ENCODE assay signal across 8 cellular contexts in the genomic region with DNA sequence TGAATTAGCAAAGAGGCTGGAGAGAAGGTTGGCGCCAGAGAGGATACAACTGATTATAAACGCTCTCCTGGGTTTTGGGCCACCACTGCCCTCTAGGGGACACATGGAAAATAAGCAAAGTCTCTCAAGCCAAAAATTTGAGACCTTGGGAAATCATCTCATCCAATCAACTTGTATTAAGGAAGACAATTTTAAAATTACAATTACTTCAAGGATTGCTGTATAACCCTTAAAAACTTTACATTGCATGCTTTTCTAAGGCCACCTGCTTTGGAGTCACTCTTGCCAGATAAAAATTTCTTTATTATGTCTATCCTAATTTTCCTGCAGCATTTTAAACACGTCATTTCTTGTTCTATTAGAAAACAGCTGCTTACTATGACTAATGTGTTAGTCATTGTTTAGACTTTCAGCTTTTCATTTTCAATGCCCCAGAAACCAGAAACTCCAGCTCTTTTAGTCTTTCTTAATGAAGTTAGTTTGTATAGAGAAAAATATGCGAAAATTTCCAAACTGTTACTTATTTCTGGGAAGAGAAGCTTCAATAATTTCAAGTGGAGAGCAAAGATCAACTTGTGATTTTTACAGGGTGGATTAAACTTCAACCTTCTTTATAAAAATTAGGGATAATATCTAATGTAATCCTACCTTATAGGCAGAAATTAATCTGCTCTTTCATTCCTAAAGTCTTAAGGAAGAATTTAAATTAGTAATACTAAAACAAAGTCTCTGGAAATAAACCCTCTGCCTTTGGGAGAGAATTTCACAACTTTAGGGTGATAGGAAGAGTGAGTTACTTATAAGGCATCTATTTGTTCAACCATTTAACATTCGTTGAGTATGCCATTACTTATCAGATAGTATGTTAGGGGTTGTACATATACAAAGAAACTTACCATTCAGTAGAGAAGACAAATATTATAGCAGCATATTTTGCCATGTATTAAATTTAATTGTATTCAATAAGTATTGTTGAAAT. TPM values are rescaled to one million over a fixed set of nuclear protein-coding genes. Genes with fewer than 3 reads are reported as not detected.
DNase-seq lines count a peak whose midpoint lies in the region; ATAC-seq, FAIRE-seq and TF ChIP-seq lines count a peak whose summit lies in the region.

No MANE protein-coding gene starts in this region.

- no peak overlapping the region for H3K9ac ChIP-seq in HepG2 (ENCODE audit: insufficient read depth, low read depth, low read length)

- FAIRE-seq in TTC549 (lab: Jason Lieb, UNC): peak; percentile 82
- FAIRE-seq in HepG2 (lab: Jason Lieb, UNC): peak; percentile 90

- H2AFZ ChIP-seq in HepG2 (ENCODE audit: low read length): no peak overlapping the region

- no peak overlapping the region for H3K4me2 ChIP-seq in HepG2 (ENCODE audit: low read depth, low read length)

- H3K9me3 ChIP-seq in HepG2 (ENCODE audit: low read length): no peaks in the 10 kb centered on the region

- intact Hi-C loops in HepG2 (cut with micrococcal nuclease; ENCODE audit: unreplicated experiment): loop anchor here (1.0 to 5.0 kb wide), 4 partner anchors 33 to 320 kb away; no protein-coding TSS in a partner anchor

- WGBS in HepG2 (ENCODE audit: low lambda C conversion rate): 58% methylated on average over 5 of the region's 5 CpGs

- ATAC-seq in GM21528 (IDR thresholded peaks at IDR 0.05; ENCODE audit: low FRiP score, unreplicated experiment) (peak; percentile 73), HepG2 (peak; percentile 56; the same call in 2 of the 3 replicates), GM18907 (IDR thresholded peaks at IDR 0.05; ENCODE audit: unreplicated experiment) (no peak)

- CTCF ChIA-PET in HepG2 (lab: Yijun Ruan, JAX; ENCODE audit: low intra/inter-chr PET ratio, low total read pairs): interaction anchor here (1.3 to 1.9 kb wide), 3 partner anchors 81 to 176 kb away, joined by 3 to 9 read pairs (median 8); no protein-coding TSS in a partner anchor

- no peak overlapping the region for H3K27ac ChIP-seq in HepG2 (ENCODE audit: extremely low read length, insufficient read depth, low read length)

- no TSS peak for BruUV-seq in HepG2 (replicated peaks; lab: Mats Ljungman, UMichigan)

- no peak for TF ChIP-seq POLR2A in HepG2 (IDR thresholded peaks at IDR 0.05; ENCODE audit: insufficient read depth in 1 of 2, low read depth in 2 of 2, low read length in 2 of 2)

- H3K79me2 ChIP-seq in HepG2 (ENCODE audit: insufficient read depth, low read length): no peaks in the 10 kb centered on the region

- DNase-seq in DMS114 treated with DMSO at 0.1 percent for 48 hours (lab: John Stamatoyannopoulos, UW; ENCODE audit: unreplicated experiment) (peak; percentile 58), NCI-H1105 (lab: John Stamatoyannopoulos, UW) (peak; percentile 49), dermis microvascular lymphatic vessel endothelial cell (ENCODE audit: low read depth in 2 of 2) (peak; percentile 79 to 91), HepG2 (ENCODE audit: low spot score) (peak; percentile 63)
- peak; percentile 49 for DNase-seq in stimulated activated CD4-positive, alpha-beta T cell treated with anti-CD3 and anti-CD28 coated beads, Interleukin-4, amount 100 ng/mL, for 24 hours

- POLR2A ChIA-PET in HepG2 (lab: Yijun Ruan, JAX): interaction anchor here (0.9 kb wide), 2 partner anchors 21 to 226 kb away, joined by 3 read pairs; no protein-coding TSS in a partner anchor

- H4K20me1 ChIP-seq in HepG2 (ENCODE audit: insufficient read depth, low read length): no peaks in the 10 kb centered on the region

- peak; percentile 59 for TF ChIP-seq RAD21 in HepG2 (CRISPR knock-in tag; IDR thresholded peaks at IDR 0.05)

- no peaks in the 10 kb centered on the region for H3K27me3 ChIP-seq in HepG2 (ENCODE audit: control insufficient read depth in 1 of 2, insufficient read depth in 2 of 2, low read length in 2 of 2)

- peaks cover 44% of the 10 kb centered on the region for H3K4me1 ChIP-seq in HepG2 (ENCODE audit: insufficient read depth, low read length)

- peak; percentile 74 for TF ChIP-seq CTCF in HepG2 (CRISPR knock-in tag; IDR thresholded peaks at IDR 0.05)

- H3K4me3 ChIP-seq in HepG2 (replicated peaks in 1 of 3; ENCODE audit: insufficient read depth in 1 of 3, low read depth in 2 of 3, low read length in 3 of 3): no peak overlapping the region

- in situ Hi-C loops in HepG2 (cut with HindIII; ENCODE audit: extremely low pct_ligation_motif_present, low pct_unique_long_range_greater_than_20kb): loop anchor here (10.0 kb wide), 1 partner anchor 140 kb away; no protein-coding TSS in a partner anchor

- TF ChIP-seq EP300 in HepG2 (IDR thresholded peaks at IDR 0.05; ENCODE audit: low read depth in 2 of 2, low read length in 2 of 2) (no peak), HepG2 (CRISPR knock-in tag; IDR thresholded peaks at IDR 0.05; ENCODE audit: borderline replicate concordance) (no peak)

- peaks cover 0 to 1% of the 10 kb centered on the region in 2 experiments; a peak in 1 of 5 replicates for H3K36me3 ChIP-seq in HepG2 (replicated peaks in 1 of 2; ENCODE audit: control insufficient read depth in 1 of 2, insufficient read depth in 2 of 2, low read length in 2 of 2)

TF ChIP-seq in HepG2, 621 proteins besides CTCF, POLR2A, EP300 and RAD21 (continues in another document):
- 0 out of 2 replicates have a peak, but pooled peaks have one; percentile 18 for TF ChIP-seq ZNF644 (CRISPR knock-in tag; IDR thresholded peaks at IDR 0.05; ENCODE audit: low read depth)
- TF ChIP-seq, protein P1, sequence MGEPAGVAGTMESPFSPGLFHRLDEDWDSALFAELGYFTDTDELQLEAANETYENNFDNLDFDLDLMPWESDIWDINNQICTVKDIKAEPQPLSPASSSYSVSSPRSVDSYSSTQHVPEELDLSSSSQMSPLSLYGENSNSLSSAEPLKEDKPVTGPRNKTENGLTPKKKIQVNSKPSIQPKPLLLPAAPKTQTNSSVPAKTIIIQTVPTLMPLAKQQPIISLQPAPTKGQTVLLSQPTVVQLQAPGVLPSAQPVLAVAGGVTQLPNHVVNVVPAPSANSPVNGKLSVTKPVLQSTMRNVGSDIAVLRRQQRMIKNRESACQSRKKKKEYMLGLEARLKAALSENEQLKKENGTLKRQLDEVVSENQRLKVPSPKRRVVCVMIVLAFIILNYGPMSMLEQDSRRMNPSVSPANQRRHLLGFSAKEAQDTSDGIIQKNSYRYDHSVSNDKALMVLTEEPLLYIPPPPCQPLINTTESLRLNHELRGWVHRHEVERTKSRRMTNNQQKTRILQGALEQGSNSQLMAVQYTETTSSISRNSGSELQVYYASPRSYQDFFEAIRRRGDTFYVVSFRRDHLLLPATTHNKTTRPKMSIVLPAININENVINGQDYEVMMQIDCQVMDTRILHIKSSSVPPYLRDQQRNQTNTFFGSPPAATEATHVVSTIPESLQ (CRISPR knock-in tag; conservative IDR thresholded peaks at IDR 0.05): no peak
- 0 out of 2 replicates have a peak, but pooled peaks have one; percentile 50 for TF ChIP-seq MIXL1 (CRISPR knock-in tag; IDR thresholded peaks at IDR 0.05)
- peak; percentile 73 for TF ChIP-seq STAG1 (CRISPR knock-in tag; IDR thresholded peaks at IDR 0.05)
- TF ChIP-seq ZNF263 (CRISPR knock-in tag; IDR thresholded peaks at IDR 0.05): no peak
- TF ChIP-seq KLF9 (CRISPR knock-in tag; IDR thresholded peaks at IDR 0.05; ENCODE audit: low read depth): no peak
- TF ChIP-seq, protein P2, sequence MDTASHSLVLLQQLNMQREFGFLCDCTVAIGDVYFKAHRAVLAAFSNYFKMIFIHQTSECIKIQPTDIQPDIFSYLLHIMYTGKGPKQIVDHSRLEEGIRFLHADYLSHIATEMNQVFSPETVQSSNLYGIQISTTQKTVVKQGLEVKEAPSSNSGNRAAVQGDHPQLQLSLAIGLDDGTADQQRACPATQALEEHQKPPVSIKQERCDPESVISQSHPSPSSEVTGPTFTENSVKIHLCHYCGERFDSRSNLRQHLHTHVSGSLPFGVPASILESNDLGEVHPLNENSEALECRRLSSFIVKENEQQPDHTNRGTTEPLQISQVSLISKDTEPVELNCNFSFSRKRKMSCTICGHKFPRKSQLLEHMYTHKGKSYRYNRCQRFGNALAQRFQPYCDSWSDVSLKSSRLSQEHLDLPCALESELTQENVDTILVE (CRISPR knock-in tag; IDR thresholded peaks at IDR 0.05): no peak
- no peak for TF ChIP-seq ARHGAP35 (CRISPR knock-in tag; IDR thresholded peaks at IDR 0.05; ENCODE audit: borderline replicate concordance)
- TF ChIP-seq MED1 (CRISPR knock-in tag; IDR thresholded peaks at IDR 0.05): 0 out of 2 replicates have a peak, but pooled peaks have one; percentile 25
- TF ChIP-seq ZFP36L1 (CRISPR knock-in tag; IDR thresholded peaks at IDR 0.05): no peak
- TF ChIP-seq CEBPB (IDR thresholded peaks at IDR 0.05; ENCODE audit: borderline replicate concordance, low read depth, low read length): no peak
- no peak for TF ChIP-seq SUZ12 (IDR thresholded peaks at IDR 0.05; ENCODE audit: low read depth, low read length)
- TF ChIP-seq RFXAP (CRISPR knock-in tag; IDR thresholded peaks at IDR 0.05; ENCODE audit: borderline replicate concordance): no peak
- peak; percentile 25; the same call in 1 of the 2 replicates for TF ChIP-seq FOSL2 (CRISPR knock-in tag; IDR thresholded peaks at IDR 0.05)

RNA-seq across cellular contexts. Expression of a gene that starts 20.6 kb away (rescaled TPM):
- total RNA-seq in dermis microvascular lymphatic vessel endothelial cell: 31.3 and 38.4 TPM in 2 replicates
- 59.5 and 80.6 TPM in 2 replicates for total RNA-seq in HepG2 (2016; rRNA removed; fragmentation: Illumina TruSeq; extraction: Trizol)
- total RNA-seq in HepG2 (2016; cell fraction: cytosol; rRNA removed; fragmentation: Illumina TruSeq; extraction: Trizol; ENCODE audit: low read depth): 7.7 and 10.8 TPM in 2 replicates
- 59.9 and 79.4 TPM in 2 replicates for total RNA-seq in HepG2 (2016; cell fraction: insoluble cytoplasmic fraction; rRNA removed; fragmentation: Illumina TruSeq; extraction: Trizol)
- total RNA-seq in HepG2 (2016; cell fraction: membrane; rRNA removed; fragmentation: Illumina TruSeq; extraction: Trizol): 31.0 and 34.2 TPM in 2 replicates
- total RNA-seq in HepG2 (2016; cell fraction: nucleus; rRNA removed; fragmentation: Illumina TruSeq; extraction: Trizol): 53.4 and 63.5 TPM in 2 replicates
- polyA plus RNA-seq in HepG2 (2011; rRNA removed): 13.0 and 18.8 TPM in 2 replicates
- 11.3 and 11.5 TPM in 2 replicates for polyA plus RNA-seq in HepG2 (2011; cell fraction: cytosol; rRNA removed)
- polyA plus RNA-seq in HepG2 (2011; cell fraction: nucleus; rRNA removed): 27.3 and 37.7 TPM in 2 replicates
- 10.7 and 10.9 TPM in 2 replicates for polyA plus RNA-seq in HepG2 (2012)
- polyA plus RNA-seq in HepG2 (2016; cell fraction: cytosol; fragmentation: Illumina TruSeq; extraction: Trizol; ENCODE audit: low read depth): 4.3 and 4.9 TPM in 2 replicates
- polyA plus RNA-seq in HepG2 (2016; cell fraction: insoluble cytoplasmic fraction; fragmentation: Illumina TruSeq; extraction: Trizol; ENCODE audit: low read depth): 57.8 and 61.6 TPM in 2 replicates
- 14.8 and 14.9 TPM in 2 replicates for polyA plus RNA-seq in HepG2 (2016; cell fraction: membrane; fragmentation: Illumina TruSeq; extraction: Trizol; ENCODE audit: low read depth)
- polyA plus RNA-seq in HepG2 (2016; cell fraction: nucleus; fragmentation: Illumina TruSeq; extraction: Trizol; ENCODE audit: insufficient read depth, low read depth): 58.3 and 64.1 TPM in 2 replicates
- polyA minus RNA-seq in HepG2 (2011; rRNA and poly(A)+ RNA removed; ENCODE audit: low replicate concordance): 19.3 and 21.6 TPM in 2 replicates
- 8.8 and 15.0 TPM in 2 replicates for polyA minus RNA-seq in HepG2 (2011; cell fraction: cytosol; rRNA and poly(A)+ RNA removed)
- polyA minus RNA-seq in HepG2 (2011; cell fraction: nucleus; rRNA and poly(A)+ RNA removed): 37.7 and 46.2 TPM in 2 replicates
